ENCODE assay signal across 14 cellular contexts in the genomic region with DNA sequence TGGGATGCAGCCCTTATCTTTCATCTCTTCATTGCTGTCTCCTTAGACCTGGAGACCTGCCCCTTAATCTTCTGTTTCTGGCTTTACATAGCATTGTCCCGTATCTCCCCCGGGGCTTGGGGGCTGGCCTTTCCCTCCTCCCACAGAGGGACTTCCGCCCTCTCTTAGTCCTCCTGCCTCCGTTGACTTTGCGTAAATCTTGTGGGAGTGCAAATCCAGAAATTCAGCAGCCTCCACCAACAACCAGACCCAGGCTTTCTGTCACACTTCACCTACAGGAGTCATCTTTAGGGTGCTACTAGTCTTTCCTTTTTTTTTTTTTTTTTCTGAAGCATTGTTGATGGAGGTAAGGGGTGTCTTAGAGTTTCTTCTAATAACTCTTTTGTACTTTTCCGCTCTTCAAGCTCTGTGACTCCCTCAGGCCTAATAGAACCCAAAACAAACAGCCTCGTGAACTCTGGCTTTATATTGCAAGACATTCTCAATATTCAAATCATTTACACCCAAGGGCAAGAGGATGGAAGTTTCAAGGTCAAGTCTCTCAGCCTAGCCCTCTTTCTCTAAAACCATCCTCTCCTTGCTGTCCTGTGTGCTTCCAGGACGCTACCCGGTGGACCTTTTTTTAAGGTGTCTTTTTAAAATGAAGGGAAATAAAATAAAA.
DNase-seq lines count a peak whose midpoint lies in the region; ATAC-seq and TF ChIP-seq lines count a peak whose summit lies in the region.
"Had no signal": no experiment of that assay in that cellular context is flagged by ENCODE, and none has a peak within 500 bp of the region (broad histone marks: within the 10 kb centered on the region; RNA-seq: fewer than 3 reads in every experiment).

No MANE protein-coding gene starts in this region.

- CTCF ChIA-PET in activated CD8-positive, alpha-beta T cell treated with anti-CD3 and anti-CD28 coated beads for 36 hours (lab: Charles Lee), result no interaction called here
- CTCF ChIA-PET in activated CD8-positive, alpha-beta T cell treated with anti-CD3 and anti-CD28 coated beads, Interleukin-2, amount 10 ng/mL, durations not matched to agents 7 days and 5 days (lab: Charles Lee), result no interaction called here
- CTCF ChIA-PET in PC-9 (lab: Charles Lee), result no interaction called here

- TF ChIP-seq CTCF in activated CD8-positive, alpha-beta T cell treated with anti-CD3 and anti-CD28 coated beads for 36 hours (IDR thresholded peaks at IDR 0.05), result no peak
- TF ChIP-seq CTCF in lower lobe of right lung (IDR thresholded peaks at IDR 0.05) (no peak), esophagus squamous epithelium (IDR thresholded peaks at IDR 0.05) (no peak), PC-9 (conservative IDR thresholded peaks at IDR 0.05) (no peak)

- H3K27me3 Mint-ChIP-seq in activated CD8-positive, alpha-beta T cell treated with anti-CD3 and anti-CD28 coated beads for 36 hours, result no peaks in the 10 kb centered on the region
- H3K27me3 Mint-ChIP-seq in activated CD8-positive, alpha-beta T cell treated with anti-CD3 and anti-CD28 coated beads, Interleukin-2, amount 10 ng/mL, durations not matched to agents 7 days and 5 days (ENCODE audit: low read depth), result no peaks in the 10 kb centered on the region
- H3K27me3 Mint-ChIP-seq in activated T-helper 17 cell treated with anti-CD3 and anti-CD28 coated beads, Interleukin-2, amount 50 U/mL, for 72 hours, result no peaks in the 10 kb centered on the region
- H3K27me3 Mint-ChIP-seq: naive thymus-derived CD8-positive, alpha-beta T cell had no signal

- H3K4me1 Mint-ChIP-seq in activated CD8-positive, alpha-beta T cell treated with anti-CD3 and anti-CD28 coated beads for 36 hours (ENCODE audit: low read depth), result peaks cover 29% of the 10 kb centered on the region
- H3K4me1 Mint-ChIP-seq in activated CD8-positive, alpha-beta T cell treated with anti-CD3 and anti-CD28 coated beads, Interleukin-2, amount 10 ng/mL, durations not matched to agents 7 days and 5 days (ENCODE audit: low read depth), result peaks cover 2% of the 10 kb centered on the region
- peaks cover 4% of the 10 kb centered on the region for H3K4me1 Mint-ChIP-seq in activated T-helper 17 cell treated with anti-CD3 and anti-CD28 coated beads, Interleukin-2, amount 50 U/mL, for 72 hours

- H3K27ac ChIP-seq in lower lobe of right lung (peak overlapping the region; percentile 11), subcutaneous abdominal adipose tissue (ENCODE audit: low read depth, low read length) (peak overlapping the region; percentile 97), esophagus squamous epithelium (peak overlapping the region in 2 of 4 donors; percentile 47 to 57), PC-9 (no peak overlapping the region)

- H3K4me3 ChIP-seq in lower lobe of right lung (no peak overlapping the region), subcutaneous abdominal adipose tissue (ENCODE audit: low read depth in 1 of 5, low read length in 5 of 5) (no peak overlapping the region), esophagus squamous epithelium (no peak overlapping the region), PC-9 (no peak overlapping the region)

- no peak for TF ChIP-seq POLR2A in esophagus squamous epithelium (IDR thresholded peaks at IDR 0.05)

- DNase-seq in activated CD8-positive, alpha-beta T cell treated with anti-CD3 and anti-CD28 coated beads for 36 hours, result no peak
- no peak for DNase-seq in activated CD8-positive, alpha-beta T cell treated with anti-CD3 and anti-CD28 coated beads, Interleukin-2, amount 10 ng/mL, durations not matched to agents 7 days and 5 days
- DNase-seq in lower lobe of right lung, result no peak
- no peak for DNase-seq in esophagus squamous epithelium (lab: John Stamatoyannopoulos, UW)
- no peak for DNase-seq in PC-9
- DNase-seq: activated CD4-positive, alpha-beta T cell treated with anti-CD3 and anti-CD28 coated beads for 4 hours; activated T-cell treated with anti-CD3 and anti-CD28 coated beads, Interleukin-2, amount 50 U/mL, for 48 hours; COR-L47; naive thymus-derived CD8-positive, alpha-beta T cell; NCI-H1092; T-helper 1 cell had no signal

- H3K4me1 ChIP-seq in lower lobe of right lung (peaks cover 57% of the 10 kb centered on the region), subcutaneous abdominal adipose tissue (ENCODE audit: control insufficient read depth in 5 of 5, insufficient read depth in 5 of 5, low read length in 5 of 5) (peaks cover 14 to 72% (median 61%) of the 10 kb centered on the region in 5 donors), esophagus squamous epithelium (peaks cover 23 to 76% (median 28%) of the 10 kb centered on the region in 3 donors), PC-9 (replicated peaks; ENCODE audit: insufficient read depth) (no peaks in the 10 kb centered on the region)

- no peak for ATAC-seq in activated CD8-positive, alpha-beta T cell treated with anti-CD3 and anti-CD28 coated beads for 36 hours
- no peak for ATAC-seq in activated CD8-positive, alpha-beta T cell treated with anti-CD3 and anti-CD28 coated beads, Interleukin-2, amount 10 ng/mL, durations not matched to agents 7 days and 5 days
- no peak for ATAC-seq in activated T-helper 17 cell treated with anti-CD3 and anti-CD28 coated beads, Interleukin-2, amount 50 U/mL, for 72 hours (replicated peaks)
- ATAC-seq in lower lobe of right lung (no peak), GM18870 (IDR thresholded peaks at IDR 0.05; ENCODE audit: unreplicated experiment) (no peak)
- ATAC-seq: naive thymus-derived CD8-positive, alpha-beta T cell had no signal

- H2AFZ ChIP-seq in PC-9, result no peak overlapping the region

- POLR2A ChIA-PET in activated CD8-positive, alpha-beta T cell treated with anti-CD3 and anti-CD28 coated beads for 36 hours (lab: Charles Lee), result interaction anchor here (0.6 to 0.7 kb wide), 2 partner anchors 36 to 70 kb away, joined by 3 to 5 read pairs; no protein-coding TSS in a partner anchor
- POLR2A ChIA-PET in activated CD8-positive, alpha-beta T cell treated with anti-CD3 and anti-CD28 coated beads, Interleukin-2, amount 10 ng/mL, durations not matched to agents 7 days and 5 days (lab: Charles Lee), result no interaction called here
- POLR2A ChIA-PET in PC-9 (lab: Charles Lee; ENCODE audit: unreplicated experiment), result no interaction called here

- intact Hi-C loops in activated CD8-positive, alpha-beta T cell treated with anti-CD3 and anti-CD28 coated beads for 36 hours (cut with micrococcal nuclease), result no loop called here
- intact Hi-C loops in lower lobe of right lung (cut with DNase I), result no loop called here
- intact Hi-C loops in esophagus squamous epithelium (cut with DNase I), result no loop called here
- intact Hi-C loops in PC-9 (cut with micrococcal nuclease; ENCODE audit: unreplicated experiment), result no loop called here

- H3K36me3 ChIP-seq in lower lobe of right lung (peaks cover 22% of the 10 kb centered on the region), subcutaneous abdominal adipose tissue (ENCODE audit: control insufficient read depth in 5 of 5, insufficient read depth in 5 of 5, low read length in 5 of 5) (peaks cover 4 to 17% (median 12%) of the 10 kb centered on the region in 5 donors), esophagus squamous epithelium (peaks cover 0 to 34% (median 0%) of the 10 kb centered on the region in 3 donors), PC-9 (ENCODE audit: low read depth) (no peaks in the 10 kb centered on the region)

- H3K79me2 ChIP-seq in PC-9 (ENCODE audit: low read depth), result peaks cover 50% of the 10 kb centered on the region

- no peak overlapping the region for H3K4me2 ChIP-seq in PC-9

- H3K27me3 ChIP-seq in lower lobe of right lung (ENCODE audit: low read depth), result no peaks in the 10 kb centered on the region
- no peaks in the 10 kb centered on the region for H3K27me3 ChIP-seq in subcutaneous abdominal adipose tissue (ENCODE audit: control insufficient read depth in 5 of 5, insufficient read depth in 4 of 5, low read length in 5 of 5)
- H3K27me3 ChIP-seq in esophagus squamous epithelium, result no peaks in the 10 kb centered on the region
- no peaks in the 10 kb centered on the region for H3K27me3 ChIP-seq in PC-9 (ENCODE audit: insufficient read depth, low read depth)

- H3K9me2 ChIP-seq in PC-9 (ENCODE audit: insufficient read depth), result no peaks in the 10 kb centered on the region

- WGBS in esophagus squamous epithelium, 2 donors, result 70 to 73% methylated on average over 9 of the region's 9 CpGs

- H3K36me3 Mint-ChIP-seq in activated CD8-positive, alpha-beta T cell treated with anti-CD3 and anti-CD28 coated beads for 36 hours (ENCODE audit: low read depth), result peaks cover 18% of the 10 kb centered on the region
- H3K36me3 Mint-ChIP-seq in activated CD8-positive, alpha-beta T cell treated with anti-CD3 and anti-CD28 coated beads, Interleukin-2, amount 10 ng/mL, durations not matched to agents 7 days and 5 days (ENCODE audit: low read depth), result peaks cover 12% of the 10 kb centered on the region
- peaks cover 27% of the 10 kb centered on the region for H3K36me3 Mint-ChIP-seq in activated T-helper 17 cell treated with anti-CD3 and anti-CD28 coated beads, Interleukin-2, amount 50 U/mL, for 72 hours (ENCODE audit: low read depth)

- no peaks in the 10 kb centered on the region for H3F3A ChIP-seq in PC-9 (ENCODE audit: insufficient read depth, low read depth)

- BruUV-seq in PC-9 (replicated peaks; lab: Mats Ljungman, UMichigan), result no TSS peak

- H3K9ac ChIP-seq in subcutaneous abdominal adipose tissue (ENCODE audit: low read length in 5 of 5), result peak overlapping the region in 3 of 5 donors; percentile 38 to 65 (median 55)

- H3K9me3 ChIP-seq in lower lobe of right lung, result no peaks in the 10 kb centered on the region
- H3K9me3 ChIP-seq in subcutaneous abdominal adipose tissue (ENCODE audit: control insufficient read depth in 5 of 5, low read length in 5 of 5), result no peaks in the 10 kb centered on the region
- H3K9me3 ChIP-seq in esophagus squamous epithelium, result no peaks in the 10 kb centered on the region
- H3K9me3 ChIP-seq in PC-9 (ENCODE audit: insufficient read depth, low read depth), result no peaks in the 10 kb centered on the region

- H3K4me3 Mint-ChIP-seq in activated CD8-positive, alpha-beta T cell treated with anti-CD3 and anti-CD28 coated beads for 36 hours, result no peak overlapping the region
- no peak overlapping the region for H3K4me3 Mint-ChIP-seq in activated CD8-positive, alpha-beta T cell treated with anti-CD3 and anti-CD28 coated beads, Interleukin-2, amount 10 ng/mL, durations not matched to agents 7 days and 5 days
- H3K4me3 Mint-ChIP-seq in activated T-helper 17 cell treated with anti-CD3 and anti-CD28 coated beads, Interleukin-2, amount 50 U/mL, for 72 hours, result no peak overlapping the region
- H3K4me3 Mint-ChIP-seq: naive thymus-derived CD8-positive, alpha-beta T cell had no signal

- peak overlapping the region; percentile 9 for H3K27ac Mint-ChIP-seq in activated CD8-positive, alpha-beta T cell treated with anti-CD3 and anti-CD28 coated beads for 36 hours
- H3K27ac Mint-ChIP-seq in activated CD8-positive, alpha-beta T cell treated with anti-CD3 and anti-CD28 coated beads, Interleukin-2, amount 10 ng/mL, durations not matched to agents 7 days and 5 days, result no peak overlapping the region
- peak overlapping the region; percentile 8 for H3K27ac Mint-ChIP-seq in activated T-helper 17 cell treated with anti-CD3 and anti-CD28 coated beads, Interleukin-2, amount 50 U/mL, for 72 hours

- H4K20me1 ChIP-seq in PC-9 (ENCODE audit: insufficient read depth), result no peaks in the 10 kb centered on the region; the same call in 1 of the 2 replicates

- no peaks in the 10 kb centered on the region for H3K9me3 Mint-ChIP-seq in activated CD8-positive, alpha-beta T cell treated with anti-CD3 and anti-CD28 coated beads for 36 hours
- no peaks in the 10 kb centered on the region for H3K9me3 Mint-ChIP-seq in activated CD8-positive, alpha-beta T cell treated with anti-CD3 and anti-CD28 coated beads, Interleukin-2, amount 10 ng/mL, durations not matched to agents 7 days and 5 days (ENCODE audit: insufficient read depth)
- no peaks in the 10 kb centered on the region for H3K9me3 Mint-ChIP-seq in activated T-helper 17 cell treated with anti-CD3 and anti-CD28 coated beads, Interleukin-2, amount 50 U/mL, for 72 hours
- H3K9me3 Mint-ChIP-seq: naive thymus-derived CD8-positive, alpha-beta T cell had no signal
